Comparison of ENCODE assay signal across 9 cellular contexts in genomic region chr11:134360050-134360835, GRCh38. TPM values are rescaled to one million over a fixed set of nuclear protein-coding genes. Genes with fewer than 3 reads are reported as not detected.
DNase-seq lines count a peak whose midpoint lies in the region; ATAC-seq and TF ChIP-seq lines count a peak whose summit lies in the region.
"Had no signal": no experiment of that assay in that cellular context is flagged by ENCODE, and none has a peak within 500 bp of the region (broad histone marks: within the 10 kb centered on the region; RNA-seq: fewer than 3 reads in every experiment).

No MANE protein-coding gene starts in this region.

- H3K9ac ChIP-seq in HCT116 (ENCODE audit: low read length): no peak overlapping the region

- POLR2A ChIA-PET in HCT116 (lab: Charles Lee): no interaction called here

- CTCF ChIA-PET in HCT116 (lab: Charles Lee): no interaction called here

- peaks cover 1 to 9% (median 3%) of the 10 kb centered on the region in 3 donors for H3K27me3 Mint-ChIP-seq in immature natural killer cell (ENCODE audit: low read depth in 3 of 3)

- H3K9me3 ChIP-seq in HCT116 (ENCODE audit: control insufficient read depth in 1 of 2, insufficient read depth in 1 of 2, low read depth in 1 of 2, low read length in 2 of 2): no peaks in the 10 kb centered on the region

- H3K4me1 Mint-ChIP-seq in immature natural killer cell: peaks cover 14 to 24% of the 10 kb centered on the region in 2 donors

- no peaks in the 10 kb centered on the region for H3K4me1 ChIP-seq in HCT116 (ENCODE audit: control insufficient read depth in 1 of 2, insufficient read depth in 2 of 2, low read length in 2 of 2)

- H3K4me3 Mint-ChIP-seq in immature natural killer cell: peak overlapping the region; percentile 31 to 85 (median 71)
- H3K4me3 Mint-ChIP-seq: dendritic cell treated with granulocyte-macrophage colony-stimulating factor and Interleukin-4, amounts not matched to agents 40 ng/mL and 50 ng/mL, for 4 days had no signal

- no peaks in the 10 kb centered on the region for H4K20me1 ChIP-seq in HCT116 (ENCODE audit: insufficient read depth)

- in situ Hi-C loops in brain microvascular endothelial cell (cut with HindIII; ENCODE audit: low pct_ligation_motif_present, low sequenced_read_pairs): no loop called here

- no peaks in the 10 kb centered on the region for H3K79me2 ChIP-seq in HCT116 (ENCODE audit: insufficient read depth, low read length)

- H3K27ac ChIP-seq in HCT116 (ENCODE audit: low read depth, low read length): no peak overlapping the region
- H3K27ac ChIP-seq in VCaP: peak overlapping the region; percentile 26; the same call in 1 of the 2 replicates
- H3K27ac ChIP-seq in brain microvascular endothelial cell: no peak overlapping the region

- RAD21 ChIA-PET in HCT116 (lab: Charles Lee; ENCODE audit: low non-redundant PET in 1 of 2, low total read pairs in 2 of 2, uncharacterized antibody in 2 of 2, unreplicated experiment in 2 of 2): no interaction called here

- H3K36me3 ChIP-seq in HCT116 (ENCODE audit: control insufficient read depth in 1 of 2, insufficient read depth in 2 of 2, low read length in 2 of 2) (no peaks in the 10 kb centered on the region), brain microvascular endothelial cell (replicated peaks) (no peaks in the 10 kb centered on the region)

- BruUV-seq in HCT116 (replicated peaks; lab: Mats Ljungman, UMichigan): no TSS peak

- H3K9me3 Mint-ChIP-seq in immature natural killer cell: no peaks in the 10 kb centered on the region
- H3K9me3 Mint-ChIP-seq: dendritic cell treated with granulocyte-macrophage colony-stimulating factor and Interleukin-4, amounts not matched to agents 40 ng/mL and 50 ng/mL, for 4 days had no signal

- H2AFZ ChIP-seq in HCT116 (ENCODE audit: low read depth, low read length, poor library complexity, severe bottlenecking): no peak overlapping the region

- DNase-seq in ELF-1 (ENCODE audit: low read depth, low spot score) (peak; percentile 97), HCT116 (ENCODE audit: low read depth, low spot score) (peak; percentile 54), NCI-H128 (lab: John Stamatoyannopoulos, UW; ENCODE audit: unreplicated experiment) (peak; percentile 64), brain microvascular endothelial cell (peak; percentile 72), immature natural killer cell (peak; percentile 74 to 82 (median 78))
- DNase-seq in stimulated activated CD4-positive, alpha-beta T cell treated with anti-CD3 and anti-CD28 coated beads, Interleukin-15, amount 100 ng/mL, for 1 hour (ENCODE audit: low read depth in 1 of 2, low spot score in 1 of 2): peak; percentile 42 to 58

- H3K4me3 ChIP-seq in HCT116 (replicated peaks in 1 of 2; ENCODE audit: low read depth in 1 of 2, low read length in 2 of 2): no peak overlapping the region
- H3K4me3 ChIP-seq in brain microvascular endothelial cell (ENCODE audit: low read depth, low read length): no peak overlapping the region

- TF ChIP-seq RAD21 in HCT116 (IDR thresholded peaks at IDR 0.05; ENCODE audit: low read depth): peak; percentile 95

- TF ChIP-seq CTCF in HCT116 (IDR thresholded peaks at IDR 0.05 in 2 of 3, conservative IDR thresholded peaks at IDR 0.05 in 1 of 3; ENCODE audit: borderline replicate concordance in 1 of 3, insufficient read depth in 1 of 3, low read depth in 2 of 3, low read length in 2 of 3) (peak; percentile 86 to 93 (median 92)), VCaP (conservative IDR thresholded peaks at IDR 0.05) (peak; percentile 94), brain microvascular endothelial cell (IDR thresholded peaks at IDR 0.05; ENCODE audit: low read depth, low read length, missing control alignments) (peak; percentile 81)

- TF ChIP-seq POLR2A in HCT116 (IDR thresholded peaks at IDR 0.05; ENCODE audit: borderline replicate concordance, extremely low read depth, insufficient read depth, insufficient read length): no peak

- H3K27ac Mint-ChIP-seq in immature natural killer cell: peak overlapping the region in 4 of 6 donors; percentile 34 to 80 (median 66)
- H3K27ac Mint-ChIP-seq: dendritic cell treated with granulocyte-macrophage colony-stimulating factor and Interleukin-4, amounts not matched to agents 40 ng/mL and 50 ng/mL, for 4 days had no signal

- H3K27me3 ChIP-seq in HCT116 (ENCODE audit: insufficient read depth, low read length): no peaks in the 10 kb centered on the region
- no peaks in the 10 kb centered on the region for H3K27me3 ChIP-seq in brain microvascular endothelial cell (replicated peaks)

- H3K36me3 Mint-ChIP-seq in immature natural killer cell: peaks cover 0 to under 1% (median 0%) of the 10 kb centered on the region in 3 donors

- no peak overlapping the region for H3K4me2 ChIP-seq in HCT116 (ENCODE audit: low read length)

- intact Hi-C loops in HCT116 (cut with micrococcal nuclease): loop anchor here (1.0 to 5.0 kb wide), 5 partner anchors 219 to 507 kb away; no protein-coding TSS in a partner anchor

- no peaks in the 10 kb centered on the region for H3K9me2 ChIP-seq in HCT116 (ENCODE audit: insufficient read depth)

- ATAC-seq in HCT116: peak; percentile 99
- no peak for ATAC-seq in HG03439 (IDR thresholded peaks at IDR 0.05; ENCODE audit: unreplicated experiment)

TF ChIP-seq in HCT116, 20 proteins besides CTCF, POLR2A, EP300 and RAD21:
- no peak for TF ChIP-seq ZNF274 (IDR thresholded peaks at IDR 0.05; ENCODE audit: low read depth, low read length)
- TF ChIP-seq MAX (IDR thresholded peaks at IDR 0.05): peak; percentile 79
- TF ChIP-seq REST (IDR thresholded peaks at IDR 0.05; ENCODE audit: low read depth): no peak
- TF ChIP-seq ZFX (IDR thresholded peaks at IDR 0.05): 0 out of 2 replicates have a peak, but pooled peaks have one; percentile 29

RNA-seq across cellular contexts. Expression of gene GLB1L2, which starts 28.5 kb away (rescaled TPM):
- 27.1 TPM for total RNA-seq in HCT116 (2021; ENCODE audit: unreplicated experiment)
- polyA plus RNA-seq in HCT116 (2012): 23.0 and 29.0 TPM in 2 replicates
- polyA plus RNA-seq in immature natural killer cell: 1 to 10 TPM in 2 of 3 donors, not detected in 1; 1.4 to 1.7 TPM

RNA-seq across cellular contexts. Expression of gene B3GAT1, which starts 51.8 kb away (rescaled TPM):
- total RNA-seq in HCT116 (2021; ENCODE audit: unreplicated experiment): not detected
- polyA plus RNA-seq in HCT116 (2012): 0.02 and 0.08 TPM in 2 replicates
- 1 to 10 TPM in 1 of 3 donors, under 1 TPM in 2; 0.09 to 1.8 (median 0.24) TPM for polyA plus RNA-seq in immature natural killer cell
